ENCODE assay signal across 13 cellular contexts in the genomic region with DNA sequence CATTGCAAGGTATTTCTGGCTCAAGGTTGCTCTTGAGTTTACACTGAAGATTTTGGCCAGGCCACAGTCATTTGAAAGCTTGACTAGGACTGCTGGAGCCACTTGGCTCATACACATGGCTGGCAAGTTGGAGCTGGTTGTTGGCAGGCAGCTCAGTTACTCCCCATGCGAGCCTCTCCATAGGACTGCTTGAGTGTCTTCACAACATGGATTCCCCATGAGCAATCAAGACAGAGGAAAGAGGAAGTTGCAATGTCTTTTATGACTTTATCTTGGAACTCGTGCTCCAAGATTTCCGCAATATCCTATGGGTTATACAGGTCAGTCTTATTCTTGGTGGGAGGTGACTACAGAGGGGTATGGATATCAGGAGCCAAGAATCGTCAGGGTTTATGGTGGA. TPM values are rescaled to one million over a fixed set of nuclear protein-coding genes. Genes with fewer than 3 reads are reported as not detected.
DNase-seq lines count a peak whose midpoint lies in the region; ATAC-seq and TF ChIP-seq lines count a peak whose summit lies in the region.
"Had no signal": no experiment of that assay in that cellular context is flagged by ENCODE, and none has a peak within 500 bp of the region (broad histone marks: within the 10 kb centered on the region; RNA-seq: fewer than 3 reads in every experiment).

No MANE protein-coding gene starts in this region.

- H3K4me2 ChIP-seq in trophoblast cell (ENCODE audit: low read length): no peak overlapping the region

- WGBS in trophoblast cell (ENCODE audit: extremely low coverage, insufficient coverage, insufficient read length): no CpG with 5 or more reads among the region's 4 CpGs

- H3K36me3 ChIP-seq in trophoblast cell (ENCODE audit: control insufficient read depth in 1 of 2, insufficient read depth in 2 of 2, low read length in 2 of 2): peaks cover 0 to 4% of the 10 kb centered on the region in 2 experiments

- H3K27ac Mint-ChIP-seq in T-helper 1 cell treated with Interleukin-12 subunit alpha and Interleukin-12 subunit beta and Interleukin-4 antibody, amounts not matched to agents 30 μg/mL and 1 μg/mL, for 36 hours: no peak overlapping the region

- no peaks in the 10 kb centered on the region for H3K9me3 Mint-ChIP-seq in T-helper 1 cell treated with Interleukin-12 subunit alpha and Interleukin-12 subunit beta and Interleukin-4 antibody, amounts not matched to agents 30 μg/mL and 1 μg/mL, for 36 hours

- no peak overlapping the region for H4K12ac ChIP-seq in trophoblast cell (ENCODE audit: low read depth, low read length)

- H3K14ac ChIP-seq in trophoblast cell (ENCODE audit: low read length): no peak overlapping the region

- no peak for TF ChIP-seq CTCF in epithelial cell of esophagus (IDR thresholded peaks at IDR 0.05; ENCODE audit: insufficient read depth, low read depth, low read length, missing control alignments)

- ATAC-seq in SK-N-SH treated with all-trans-retinoic acid at 6 μM for 48 hours: no peak

- H2BK120ac ChIP-seq in trophoblast cell (ENCODE audit: insufficient read depth, low read length, poor library complexity): no peak overlapping the region

- no peak overlapping the region for H3K4ac ChIP-seq in trophoblast cell (ENCODE audit: low read depth, low read length)

- H2AK5ac ChIP-seq in trophoblast cell (ENCODE audit: low read length): no peak overlapping the region

- no peak overlapping the region for H3K27ac ChIP-seq in trophoblast cell (ENCODE audit: low read depth, low read length)

- peaks cover 0 to 9% of the 10 kb centered on the region in 2 experiments for H3K4me1 ChIP-seq in trophoblast cell (ENCODE audit: control insufficient read depth in 1 of 2, insufficient read depth in 2 of 2, low read length in 2 of 2)

- H3K9ac ChIP-seq in trophoblast cell (ENCODE audit: low read length): no peak overlapping the region

- H3K9me3 ChIP-seq in trophoblast cell (ENCODE audit: insufficient read depth, low read depth, low read length): no peaks in the 10 kb centered on the region

- H2AFZ ChIP-seq in trophoblast cell (ENCODE audit: insufficient read depth, low read length, poor library complexity): no peak overlapping the region

- no peak overlapping the region for H4K91ac ChIP-seq in trophoblast cell (ENCODE audit: low read depth, low read length)

- H3K4me3 Mint-ChIP-seq in T-helper 1 cell treated with Interleukin-12 subunit alpha and Interleukin-12 subunit beta and Interleukin-4 antibody, amounts not matched to agents 30 μg/mL and 1 μg/mL, for 36 hours: peak overlapping the region; percentile 37

- H3K79me2 ChIP-seq in trophoblast cell (ENCODE audit: control insufficient read depth, insufficient read depth, low read length, poor library complexity): peaks cover 6% of the 10 kb centered on the region

- H3K79me1 ChIP-seq in trophoblast cell (ENCODE audit: low read length): peaks cover 26% of the 10 kb centered on the region

- H3K23ac ChIP-seq in trophoblast cell (ENCODE audit: low read length): no peak overlapping the region

- peaks cover 10% of the 10 kb centered on the region for H3K36me3 Mint-ChIP-seq in T-helper 1 cell treated with Interleukin-12 subunit alpha and Interleukin-12 subunit beta and Interleukin-4 antibody, amounts not matched to agents 30 μg/mL and 1 μg/mL, for 36 hours (ENCODE audit: low read depth)

- H3K27me3 Mint-ChIP-seq in T-helper 1 cell treated with Interleukin-12 subunit alpha and Interleukin-12 subunit beta and Interleukin-4 antibody, amounts not matched to agents 30 μg/mL and 1 μg/mL, for 36 hours (ENCODE audit: low read depth): peaks cover 11% of the 10 kb centered on the region

- no peak for DNase-seq in T-helper 1 cell
- peak; percentile 78 to 84 for DNase-seq in NCI-H446 (lab: John Stamatoyannopoulos, UW)
- DNase-seq in epithelial cell of esophagus (ENCODE audit: low read depth): peak; percentile 90
- DNase-seq in trophoblast cell: no peak
- no peak for DNase-seq in NCI-H748 treated with DMSO at 0.1 percent for 48 hours (lab: John Stamatoyannopoulos, UW)
- no peak for DNase-seq in SW 1271 (lab: John Stamatoyannopoulos, UW)
- DNase-seq: ACHN; amniotic stem cell; NCI-H1105; stimulated activated CD4-positive, alpha-beta T cell treated with anti-CD3 and anti-CD28 coated beads, Interleukin-2, amount 100 ng/mL, for 24 hours had no signal

- peak overlapping the region; percentile 58 for H2BK12ac ChIP-seq in trophoblast cell (ENCODE audit: low read length)

- H2BK5ac ChIP-seq in trophoblast cell (ENCODE audit: low read depth, low read length, poor library complexity): no peak overlapping the region

- peaks cover 12% of the 10 kb centered on the region for H3K4me1 Mint-ChIP-seq in T-helper 1 cell treated with Interleukin-12 subunit alpha and Interleukin-12 subunit beta and Interleukin-4 antibody, amounts not matched to agents 30 μg/mL and 1 μg/mL, for 36 hours (ENCODE audit: low read depth)

- no peaks in the 10 kb centered on the region for H3K27me3 ChIP-seq in trophoblast cell (ENCODE audit: insufficient read depth, low read length)

- H3K4me3 ChIP-seq in epithelial cell of esophagus (ENCODE audit: low read length): no peak overlapping the region
- no peak overlapping the region for H3K4me3 ChIP-seq in trophoblast cell (ENCODE audit: low read depth, low read length)

- no peak overlapping the region for H3K18ac ChIP-seq in trophoblast cell (ENCODE audit: low read length)

- H4K8ac ChIP-seq in trophoblast cell (ENCODE audit: low read depth, low read length): no peak overlapping the region

TF ChIP-seq in SK-N-SH treated with all-trans-retinoic acid at 6 μM for 48 hours, 23 proteins besides CTCF, POLR2A, EP300 and RAD21:
- no peak for TF ChIP-seq TOX (CRISPR knock-in tag; IDR thresholded peaks at IDR 0.05; ENCODE audit: borderline replicate concordance)

RNA-seq across cellular contexts. Expression of gene MANBAL, which starts 1.4 kb away (rescaled TPM):
- polyA plus RNA-seq in trophoblast cell (2013): 61.2 and 63.9 TPM in 2 replicates

RNA-seq across cellular contexts. Expression of gene GHRH, which starts 26.5 kb away (rescaled TPM):
- 0.11 and 0.19 TPM in 2 replicates for polyA plus RNA-seq in trophoblast cell (2013)
- polyA plus RNA-seq: endothelial cell of umbilical vein had no signal

RNA-seq across cellular contexts. Expression of gene SRC, which starts 57.8 kb away (rescaled TPM):
- 188 and 198 TPM in 2 replicates for polyA plus RNA-seq in trophoblast cell (2013)

Comparison
In these comparisons a context has a peak if more than half of its experiments do, and no peak if none do; other contexts are left out.
1. DNase-seq: peak in NCI-H446 (2 of 2) and epithelial cell of esophagus (single experiment); none in T-helper 1 cell (0 of 5), trophoblast cell (0 of 2), NCI-H748 treated with DMSO at 0.1 percent for 48 hours (single experiment) and SW 1271 (0 of 2).